ENCODE assay signal across 8 cellular contexts in genomic region chr21:33542640-33543504, GRCh38.
DNase-seq lines count a peak whose midpoint lies in the region; ATAC-seq lines count a peak whose summit lies in the region.

Gene SON, plus strand, starts transcription at chr21:33543038. Its CDS starts 55 bp downstream, at chr21:33543093.

- peak; percentile 79 to 99 (median 98) for DNase-seq in C1 segment of cervical spinal cord (lab: John Stamatoyannopoulos, UW)
- peak; percentile 91 for DNase-seq in NCI-H748 treated with DMSO at 0.1 percent for 48 hours (lab: John Stamatoyannopoulos, UW)
- peak; percentile 86 to 98 for DNase-seq in activated CD4-positive, alpha-beta T cell treated with anti-CD3 and anti-CD28 coated beads, Interleukin-2, amount 50 U/mL, for 24 hours (ENCODE audit: low read depth in 1 of 2, low spot score in 1 of 2)
- peak; percentile 99 for DNase-seq in dedifferentiated amniotic fluid mesenchymal stem cell (ENCODE audit: extremely low spot score)
- DNase-seq in left kidney (ENCODE audit: low read depth, low spot score) = peak; percentile 100
- DNase-seq in stimulated activated CD4-positive, alpha-beta T cell treated with anti-CD3 and anti-CD28 coated beads, Interleukin-2, amount 100 ng/mL, for 24 hours = peak; percentile 96

- ATAC-seq in GM19372 (IDR thresholded peaks at IDR 0.05; ENCODE audit: low read depth, unreplicated experiment) (peak; percentile 93), HG03558 (IDR thresholded peaks at IDR 0.05; ENCODE audit: extremely low read depth, unreplicated experiment) (peak; percentile 75)

Comparison
In these comparisons a context has a peak if more than half of its experiments do, and no peak if none do; other contexts are left out.
1. Peak in every context shown above with its lines: DNase-seq and ATAC-seq.